Comparison of ENCODE assay signal across 8 cellular contexts in genomic region chr2:73023497-73023896, GRCh38.
"Had no signal": no experiment of that assay in that cellular context is flagged by ENCODE, and none has a peak within 500 bp of the region (broad histone marks: within the 10 kb centered on the region; RNA-seq: fewer than 3 reads in every experiment).

No MANE protein-coding gene starts in this region.

- H3K27ac ChIP-seq: GM23248, HL-60 had no signal

- H3K4me3 ChIP-seq: GM23248 had no signal

- H2AFZ ChIP-seq: GM23248 had no signal

- DNase-seq: GM23248, GOT3, H9, HFFc6, KG1 had no signal

- ATAC-seq: HCT116 had no signal

- FAIRE-seq: H54 had no signal

- H3K9ac ChIP-seq: GM23248 had no signal
